7 cellular contexts compared by ENCODE assay signal in the genomic region with DNA sequence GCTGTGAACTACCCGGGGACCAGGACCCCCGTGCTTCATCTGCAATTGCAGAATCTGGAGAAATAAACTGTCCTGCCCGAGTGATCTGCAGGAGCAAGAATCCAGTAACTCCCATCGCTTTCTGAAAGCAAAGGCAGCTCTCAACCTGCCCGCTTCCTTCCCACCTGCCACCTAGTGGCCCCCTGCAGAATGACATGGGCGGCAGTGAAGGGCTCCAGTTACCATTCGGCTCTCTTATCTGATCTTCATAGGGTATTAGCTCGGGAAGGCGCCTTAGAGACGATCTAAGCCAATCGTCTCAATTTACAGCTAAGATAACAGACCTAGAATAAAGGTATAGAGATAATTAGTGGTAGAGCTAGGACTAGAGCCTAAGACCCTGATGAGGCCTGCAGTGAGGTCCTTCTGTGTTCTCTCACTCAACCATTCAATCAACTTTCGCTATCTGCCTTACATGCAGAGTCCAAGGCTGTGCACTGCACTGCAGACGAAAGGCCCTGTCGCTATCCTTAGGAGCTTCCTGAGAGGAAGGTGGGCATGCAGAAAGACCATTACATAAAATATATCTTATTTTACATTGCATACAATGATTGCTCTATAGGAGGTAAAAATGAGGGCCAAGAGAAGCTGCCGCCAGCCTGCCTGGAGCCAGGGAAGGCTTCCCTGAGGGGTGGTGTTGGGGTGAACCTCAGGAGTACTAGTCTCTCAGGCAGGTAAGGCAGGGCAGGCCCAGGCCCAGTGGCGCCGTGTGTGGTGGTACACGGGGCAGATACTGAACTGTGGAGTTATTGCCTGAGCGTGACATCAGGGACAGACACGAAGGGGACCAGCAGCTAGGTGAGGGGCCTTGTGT. TPM values are rescaled to one million over a fixed set of nuclear protein-coding genes. Genes with fewer than 3 reads are reported as not detected.
DNase-seq lines count a peak whose midpoint lies in the region; ATAC-seq and TF ChIP-seq lines count a peak whose summit lies in the region.

No MANE protein-coding gene starts in this region.

- no peak overlapping the region for H3K27ac ChIP-seq in right lobe of liver

- peak; percentile 93 for DNase-seq in GM13977 (ENCODE audit: low spot score)
- DNase-seq in NCI-H524 treated with DMSO at 0.1 percent for 48 hours (lab: John Stamatoyannopoulos, UW) = peak; percentile 38
- DNase-seq in activated CD4-positive, alpha-beta T cell treated with anti-CD3 and anti-CD28 coated beads for 4 hours = peak; percentile 70 to 84
- peak; percentile 92 for DNase-seq in choroid plexus epithelial cell (ENCODE audit: low read depth)
- DNase-seq in right lobe of liver = peak; percentile 77 to 84 (median 81)
- peak; percentile 49 to 76 (median 58) for DNase-seq in stimulated activated CD4-positive, alpha-beta T cell treated with anti-CD3 and anti-CD28 coated beads, TNF-alpha, amount 100 ng/mL, for 1 hour (ENCODE audit: low read depth in 3 of 3, low spot score in 1 of 3)

- H3K27me3 ChIP-seq in right lobe of liver = no peaks in the 10 kb centered on the region

- in situ Hi-C loops in GM13977 (cut with MboI; ENCODE audit: low pct_unique_long_range_greater_than_20kb, low sequenced_read_pairs, unreplicated experiment) = no loop called here

- intact Hi-C loops in right lobe of liver (cut with DNase I) = loop anchor here (5.0 to 10.0 kb wide), 2 partner anchors 124 to 127 kb away; no protein-coding TSS in a partner anchor

- peak; percentile 95 for TF ChIP-seq CTCF in GM13977 (IDR thresholded peaks at IDR 0.05; ENCODE audit: extremely low read depth, insufficient read depth, missing control alignments)
- peak; percentile 99 for TF ChIP-seq CTCF in choroid plexus epithelial cell (conservative IDR thresholded peaks at IDR 0.05; ENCODE audit: low read depth, low read length)
- TF ChIP-seq CTCF in right lobe of liver (IDR thresholded peaks at IDR 0.05) = peak; percentile 94 to 98 (median 97)

- H3K4me1 ChIP-seq in right lobe of liver = no peaks in the 10 kb centered on the region

- no peaks in the 10 kb centered on the region for H3K36me3 ChIP-seq in right lobe of liver

- no peak for TF ChIP-seq POLR2A in right lobe of liver (IDR thresholded peaks at IDR 0.05)

- 15% methylated on average over 15 of the region's 20 CpGs for WGBS in right lobe of liver (ENCODE audit: insufficient coverage, low coverage, low lambda C conversion rate, missing lambda C conversion rate)

- H3K4me3 ChIP-seq in choroid plexus epithelial cell (ENCODE audit: low read depth, low read length) = no peak overlapping the region
- no peak overlapping the region for H3K4me3 ChIP-seq in right lobe of liver

- H3K9me3 ChIP-seq in right lobe of liver = no peaks in the 10 kb centered on the region

- ATAC-seq in HG03378 (IDR thresholded peaks at IDR 0.05; ENCODE audit: unreplicated experiment) (peak; percentile 50), right lobe of liver (peak; percentile 94 to 99 (median 96))

RNA-seq across cellular contexts. Expression of gene PSMG4, which starts 7.1 kb away (rescaled TPM):
- total RNA-seq in right lobe of liver = 10 to 100 TPM in 5 of 6 experiments, 1 to 10 TPM in 1; 9.4 to 15.4 (median 11.0) TPM

RNA-seq across cellular contexts. Expression of gene TUBB2B, which starts 24.2 kb away (rescaled TPM):
- total RNA-seq in right lobe of liver = 1 to 10 TPM; 1.0 to 3.9 (median 2.5) TPM

Comparison
In these comparisons a context has a peak if more than half of its experiments do, and no peak if none do; other contexts are left out.
1. DNase-seq: peak in every context shown above with its lines; median percentile 93 in GM13977; 92 in choroid plexus epithelial cell; 81 in right lobe of liver; 77 in activated CD4-positive, alpha-beta T cell treated with anti-CD3 and anti-CD28 coated beads for 4 hours; 58 in stimulated activated CD4-positive, alpha-beta T cell treated with anti-CD3 and anti-CD28 coated beads, TNF-alpha, amount 100 ng/mL, for 1 hour; 38 in NCI-H524 treated with DMSO at 0.1 percent for 48 hours.